15 cellular contexts compared by ENCODE assay signal in the genomic region with DNA sequence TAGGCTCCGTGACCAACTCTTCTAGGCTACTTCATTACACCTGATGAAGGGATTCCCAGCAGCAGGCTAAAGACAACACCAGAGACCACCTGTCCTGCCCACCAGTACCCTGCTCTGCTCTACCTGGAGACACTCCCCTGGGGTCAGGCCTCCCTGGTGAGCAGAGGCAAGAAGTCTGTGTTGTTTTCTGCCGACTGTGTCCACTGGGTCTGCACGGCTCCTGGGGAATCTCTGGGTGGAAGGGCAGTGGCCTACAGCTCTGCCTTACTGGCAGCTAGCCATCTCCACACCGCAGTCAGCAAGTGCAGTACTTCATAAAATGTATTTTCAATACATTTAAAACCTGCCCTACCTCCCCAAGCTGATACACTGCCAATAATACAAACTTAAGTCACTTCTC. TPM values are rescaled to one million over a fixed set of nuclear protein-coding genes. Genes with fewer than 3 reads are reported as not detected.
DNase-seq lines count a peak whose midpoint lies in the region; ATAC-seq, FAIRE-seq and TF ChIP-seq lines count a peak whose summit lies in the region.
"Had no signal": no experiment of that assay in that cellular context is flagged by ENCODE, and none has a peak within 500 bp of the region (broad histone marks: within the 10 kb centered on the region; RNA-seq: fewer than 3 reads in every experiment).

No MANE protein-coding gene starts in this region.

- BruUV-seq in HepG2 (replicated peaks; lab: Mats Ljungman, UMichigan) = no TSS peak

- no peak for FAIRE-seq in HepG2 (lab: Jason Lieb, UNC)

- H3K27ac Mint-ChIP-seq in activated T-cell treated with anti-CD3 and anti-CD28 coated beads, Interleukin-2, amount 50 U/mL, for 24 hours = peak overlapping the region; percentile 73

- peaks cover 95% of the 10 kb centered on the region for H3K36me3 Mint-ChIP-seq in activated T-cell treated with anti-CD3 and anti-CD28 coated beads, Interleukin-2, amount 50 U/mL, for 24 hours (ENCODE audit: low read depth)

- TF ChIP-seq RAD21 in HepG2 (CRISPR knock-in tag; IDR thresholded peaks at IDR 0.05) = no peak

- 98% methylated on average over 4 of the region's 4 CpGs for WGBS in HepG2 (ENCODE audit: low lambda C conversion rate)
- 100% methylated on average over 1 of the region's 4 CpGs for WGBS in right lobe of liver (ENCODE audit: insufficient coverage, low coverage, low lambda C conversion rate, missing lambda C conversion rate)
- 82% methylated on average over 4 of the region's 4 CpGs for WGBS in prostate gland

- H3K27ac ChIP-seq in HepG2 (ENCODE audit: extremely low read length, insufficient read depth, low read length) (no peak overlapping the region), right lobe of liver (no peak overlapping the region), prostate gland (no peak overlapping the region)
- H3K27ac ChIP-seq: BLaER1, GM23248 had no signal

- H3K4me2 ChIP-seq in HepG2 (ENCODE audit: low read depth, low read length) = no peak overlapping the region
- H3K4me2 ChIP-seq: BLaER1 had no signal

- intact Hi-C loops in HepG2 (cut with micrococcal nuclease; ENCODE audit: unreplicated experiment) (no loop called here), right lobe of liver (cut with DNase I) (no loop called here), prostate gland (cut with DNase I) (no loop called here)

- H3K4me1 ChIP-seq in HepG2 (ENCODE audit: insufficient read depth, low read length) = peaks cover 32% of the 10 kb centered on the region
- no peaks in the 10 kb centered on the region for H3K4me1 ChIP-seq in right lobe of liver
- H3K4me1 ChIP-seq in prostate gland (replicated peaks) = no peaks in the 10 kb centered on the region

- H3K9me3 ChIP-seq in HepG2 (ENCODE audit: low read length) (no peaks in the 10 kb centered on the region), right lobe of liver (no peaks in the 10 kb centered on the region), prostate gland (no peaks in the 10 kb centered on the region)
- H3K9me3 ChIP-seq: BLaER1 had no signal

- no peak overlapping the region for H3K4me3 ChIP-seq in HepG2 (replicated peaks in 1 of 3; ENCODE audit: insufficient read depth in 1 of 3, low read depth in 2 of 3, low read length in 3 of 3)
- H3K4me3 ChIP-seq in right lobe of liver = no peak overlapping the region
- H3K4me3 ChIP-seq in prostate gland = no peak overlapping the region
- H3K4me3 ChIP-seq: BLaER1, GM23248 had no signal

- no peak overlapping the region for H3K9ac ChIP-seq in HepG2 (ENCODE audit: insufficient read depth, low read depth, low read length)
- H3K9ac ChIP-seq: BLaER1, GM23248 had no signal

- no peak overlapping the region for H3K4me3 Mint-ChIP-seq in activated T-cell treated with anti-CD3 and anti-CD28 coated beads, Interleukin-2, amount 50 U/mL, for 24 hours
- H3K4me3 Mint-ChIP-seq: H9 had no signal

- peaks cover 52% of the 10 kb centered on the region for H3K79me2 ChIP-seq in HepG2 (ENCODE audit: insufficient read depth, low read length)

- TF ChIP-seq POLR2A in HepG2 (IDR thresholded peaks at IDR 0.05; ENCODE audit: insufficient read depth in 1 of 2, low read depth in 2 of 2, low read length in 2 of 2) = no peak; a peak in 2 of 4 replicates
- no peak for TF ChIP-seq POLR2A in right lobe of liver (IDR thresholded peaks at IDR 0.05)
- TF ChIP-seq POLR2A in prostate gland (IDR thresholded peaks at IDR 0.05) = no peak

- no peaks in the 10 kb centered on the region for H3K9me3 Mint-ChIP-seq in activated T-cell treated with anti-CD3 and anti-CD28 coated beads, Interleukin-2, amount 50 U/mL, for 24 hours
- H3K9me3 Mint-ChIP-seq: CD4-positive, CD25-positive, alpha-beta regulatory T cell; H9 had no signal

- no peak overlapping the region for H2AFZ ChIP-seq in HepG2 (ENCODE audit: low read length)
- H2AFZ ChIP-seq: GM23248 had no signal

- CTCF ChIA-PET in HepG2 (lab: Yijun Ruan, JAX; ENCODE audit: low intra/inter-chr PET ratio, low total read pairs) = no interaction called here

- H3K27me3 Mint-ChIP-seq in activated T-cell treated with anti-CD3 and anti-CD28 coated beads, Interleukin-2, amount 50 U/mL, for 24 hours = no peaks in the 10 kb centered on the region
- H3K27me3 Mint-ChIP-seq: CD4-positive, CD25-positive, alpha-beta regulatory T cell had no signal

- peaks cover 66 to 92% of the 10 kb centered on the region in 2 experiments for H3K36me3 ChIP-seq in HepG2 (replicated peaks in 1 of 2; ENCODE audit: control insufficient read depth in 1 of 2, insufficient read depth in 2 of 2, low read length in 2 of 2)
- H3K36me3 ChIP-seq in right lobe of liver = peaks cover 9 to 94% (median 32%) of the 10 kb centered on the region in 4 donors
- peaks cover 0 to 29% of the 10 kb centered on the region in 2 donors for H3K36me3 ChIP-seq in prostate gland

- TF ChIP-seq CTCF in HepG2 (CRISPR knock-in tag; IDR thresholded peaks at IDR 0.05) (no peak), right lobe of liver (IDR thresholded peaks at IDR 0.05) (no peak), prostate gland (IDR thresholded peaks at IDR 0.05) (no peak)

- POLR2A ChIA-PET in HepG2 (lab: Yijun Ruan, JAX) = interaction anchor here (1.5 to 10.4 kb wide), 3 partner anchors 9 to 46 kb away, joined by 4 to 72 read pairs (median 7); no protein-coding TSS in a partner anchor

- no peak for TF ChIP-seq EP300 in HepG2 (IDR thresholded peaks at IDR 0.05; ENCODE audit: low read depth in 2 of 2, low read length in 2 of 2)
- TF ChIP-seq EP300 in HepG2 (CRISPR knock-in tag; IDR thresholded peaks at IDR 0.05; ENCODE audit: borderline replicate concordance) = no peak

- DNase-seq in activated T-cell treated with anti-CD3 and anti-CD28 coated beads, Interleukin-2, amount 50 U/mL, for 24 hours = no peak
- no peak for DNase-seq in activated T-cell treated with anti-CD3 and anti-CD28 coated beads for 4 hours
- DNase-seq in HepG2 (ENCODE audit: low spot score) = no peak
- no peak for DNase-seq in right lobe of liver
- DNase-seq in left lobe of liver (ENCODE audit: low spot score) = peak; percentile 18
- no peak for DNase-seq in NCI-H2029 (lab: John Stamatoyannopoulos, UW)
- DNase-seq in prostate gland (ENCODE audit: low spot score) = no peak
- DNase-seq: 8988T; AML-193; Calu3; CD4-positive, CD25-positive, alpha-beta regulatory T cell; DMS 273 treated with DMSO at 0.1 percent for 48 hours; GM23248; H9 had no signal

- H3K27me3 ChIP-seq in HepG2 (ENCODE audit: control insufficient read depth in 1 of 2, insufficient read depth in 2 of 2, low read length in 2 of 2) = no peaks in the 10 kb centered on the region
- no peaks in the 10 kb centered on the region for H3K27me3 ChIP-seq in right lobe of liver
- H3K27me3 ChIP-seq in prostate gland (replicated peaks; ENCODE audit: insufficient read depth) = no peaks in the 10 kb centered on the region
- H3K27me3 ChIP-seq: BLaER1 had no signal

- peaks cover 35% of the 10 kb centered on the region for H4K20me1 ChIP-seq in HepG2 (ENCODE audit: insufficient read depth, low read length)

- in situ Hi-C loops in HepG2 (cut with HindIII; ENCODE audit: extremely low pct_ligation_motif_present, low pct_unique_long_range_greater_than_20kb) = no loop called here

- peak; percentile 41 for ATAC-seq in HepG2
- ATAC-seq in right lobe of liver = no peak
- ATAC-seq in left lobe of liver = no peak

- peaks cover 40% of the 10 kb centered on the region for H3K4me1 Mint-ChIP-seq in activated T-cell treated with anti-CD3 and anti-CD28 coated beads, Interleukin-2, amount 50 U/mL, for 24 hours (ENCODE audit: low read depth)

RNA-seq across cellular contexts. Expression of gene RSL1D1, which starts 6.8 kb away (rescaled TPM):
- total RNA-seq in HepG2 (2016; rRNA removed; fragmentation: Illumina TruSeq; extraction: Trizol) (343 and 502 TPM in 2 replicates), right lobe of liver (10 to 100 TPM; 38.1 to 77.3 (median 54.9) TPM), left lobe of liver (43.0 TPM), prostate gland (100 to 1,000 TPM; 100 to 132 TPM)
- 118 and 139 TPM in 2 replicates for total RNA-seq in HepG2 (2016; cell fraction: cytosol; rRNA removed; fragmentation: Illumina TruSeq; extraction: Trizol; ENCODE audit: low read depth)
- 337 and 511 TPM in 2 replicates for total RNA-seq in HepG2 (2016; cell fraction: insoluble cytoplasmic fraction; rRNA removed; fragmentation: Illumina TruSeq; extraction: Trizol)
- total RNA-seq in HepG2 (2016; cell fraction: membrane; rRNA removed; fragmentation: Illumina TruSeq; extraction: Trizol) = 248 and 308 TPM in 2 replicates
- total RNA-seq in HepG2 (2016; cell fraction: nucleus; rRNA removed; fragmentation: Illumina TruSeq; extraction: Trizol) = 210 and 225 TPM in 2 replicates
- polyA plus RNA-seq in HepG2 (2011; rRNA removed) = 125 and 187 TPM in 2 replicates
- 77.4 and 149 TPM in 2 replicates for polyA plus RNA-seq in HepG2 (2011; cell fraction: cytosol; rRNA removed)
- polyA plus RNA-seq in HepG2 (2011; cell fraction: nucleus; rRNA removed) = 15.5 and 28.9 TPM in 2 replicates
- 330 and 427 TPM in 2 replicates for polyA plus RNA-seq in HepG2 (2012)
- 128 and 147 TPM in 2 replicates for polyA plus RNA-seq in HepG2 (2016; cell fraction: cytosol; fragmentation: Illumina TruSeq; extraction: Trizol; ENCODE audit: low read depth)
- 679 and 682 TPM in 2 replicates for polyA plus RNA-seq in HepG2 (2016; cell fraction: insoluble cytoplasmic fraction; fragmentation: Illumina TruSeq; extraction: Trizol; ENCODE audit: low read depth)
- polyA plus RNA-seq in HepG2 (2016; cell fraction: membrane; fragmentation: Illumina TruSeq; extraction: Trizol; ENCODE audit: low read depth) = 277 and 347 TPM in 2 replicates
- 279 and 286 TPM in 2 replicates for polyA plus RNA-seq in HepG2 (2016; cell fraction: nucleus; fragmentation: Illumina TruSeq; extraction: Trizol; ENCODE audit: insufficient read depth, low read depth)
- 28.2 and 33.4 TPM in 2 replicates for polyA minus RNA-seq in HepG2 (2011; rRNA and poly(A)+ RNA removed; ENCODE audit: low replicate concordance)
- polyA minus RNA-seq in HepG2 (2011; cell fraction: cytosol; rRNA and poly(A)+ RNA removed) = 201 and 239 TPM in 2 replicates
- polyA minus RNA-seq in HepG2 (2011; cell fraction: nucleus; rRNA and poly(A)+ RNA removed) = 96.4 and 115 TPM in 2 replicates

RNA-seq across cellular contexts. Expression of gene ZC3H7A, which starts 47.4 kb away (rescaled TPM):
- 29.2 and 51.5 TPM in 2 replicates for total RNA-seq in HepG2 (2016; rRNA removed; fragmentation: Illumina TruSeq; extraction: Trizol)
- 36.4 and 39.0 TPM in 2 replicates for total RNA-seq in HepG2 (2016; cell fraction: cytosol; rRNA removed; fragmentation: Illumina TruSeq; extraction: Trizol; ENCODE audit: low read depth)
- total RNA-seq in HepG2 (2016; cell fraction: insoluble cytoplasmic fraction; rRNA removed; fragmentation: Illumina TruSeq; extraction: Trizol) = 27.9 and 45.5 TPM in 2 replicates
- total RNA-seq in HepG2 (2016; cell fraction: membrane; rRNA removed; fragmentation: Illumina TruSeq; extraction: Trizol) = 21.9 and 22.1 TPM in 2 replicates
- 62.9 and 69.9 TPM in 2 replicates for total RNA-seq in HepG2 (2016; cell fraction: nucleus; rRNA removed; fragmentation: Illumina TruSeq; extraction: Trizol)
- polyA plus RNA-seq in HepG2 (2011; rRNA removed) = 28.4 and 36.8 TPM in 2 replicates
- 17.3 and 26.0 TPM in 2 replicates for polyA plus RNA-seq in HepG2 (2011; cell fraction: cytosol; rRNA removed)
- polyA plus RNA-seq in HepG2 (2011; cell fraction: nucleus; rRNA removed) = 65.4 and 82.1 TPM in 2 replicates
- polyA plus RNA-seq in HepG2 (2012) = 38.8 and 45.6 TPM in 2 replicates
- polyA plus RNA-seq in HepG2 (2016; cell fraction: cytosol; fragmentation: Illumina TruSeq; extraction: Trizol; ENCODE audit: low read depth) = 7.0 and 7.9 TPM in 2 replicates
- polyA plus RNA-seq in HepG2 (2016; cell fraction: insoluble cytoplasmic fraction; fragmentation: Illumina TruSeq; extraction: Trizol; ENCODE audit: low read depth) = 53.0 and 59.0 TPM in 2 replicates
- polyA plus RNA-seq in HepG2 (2016; cell fraction: membrane; fragmentation: Illumina TruSeq; extraction: Trizol; ENCODE audit: low read depth) = 12.7 and 13.1 TPM in 2 replicates
- polyA plus RNA-seq in HepG2 (2016; cell fraction: nucleus; fragmentation: Illumina TruSeq; extraction: Trizol; ENCODE audit: insufficient read depth, low read depth) = 118 and 123 TPM in 2 replicates
- polyA minus RNA-seq in HepG2 (2011; rRNA and poly(A)+ RNA removed; ENCODE audit: low replicate concordance) = 15.6 and 21.1 TPM in 2 replicates
- 19.2 and 27.3 TPM in 2 replicates for polyA minus RNA-seq in HepG2 (2011; cell fraction: cytosol; rRNA and poly(A)+ RNA removed)
- polyA minus RNA-seq in HepG2 (2011; cell fraction: nucleus; rRNA and poly(A)+ RNA removed) = 93.7 and 101 TPM in 2 replicates
- 10 to 100 TPM; 22.8 to 34.0 (median 26.9) TPM for total RNA-seq in right lobe of liver
- 20.5 TPM for total RNA-seq in left lobe of liver
- 10 to 100 TPM; 48.9 to 56.4 TPM for total RNA-seq in prostate gland
